Comparison of ENCODE assay signal across 11 cellular contexts in genomic region chr10:92102601-92103213, GRCh38.
"Had no signal": no experiment of that assay in that cellular context is flagged by ENCODE, and none has a peak within 500 bp of the region (broad histone marks: within the 10 kb centered on the region; RNA-seq: fewer than 3 reads in every experiment).

No MANE protein-coding gene starts in this region.

- H3K4me3 ChIP-seq: colonic mucosa, mucosa of descending colon, upper lobe of right lung had no signal

- H3K27me3 ChIP-seq: colonic mucosa, upper lobe of right lung had no signal

- H3K36me3 ChIP-seq: colonic mucosa, upper lobe of right lung had no signal

- H3K4me1 ChIP-seq: colonic mucosa had no signal

- H3K9me3 ChIP-seq: colonic mucosa, mucosa of descending colon, upper lobe of right lung had no signal

- DNase-seq: activated CD4-positive, alpha-beta T cell treated with anti-CD3 and anti-CD28 coated beads for 48 hours; activated naive CD4-positive, alpha-beta T cell treated with Interleukin-2 at 50 U/mL for 16 hours; caudate nucleus; colonic mucosa; effector CD4-positive, alpha-beta T cell; hypothalamus; mucosa of descending colon; natural killer cell; occipital lobe; stimulated activated CD4-positive, alpha-beta T cell treated with anti-CD3 and anti-CD28 coated beads, Interleukin-4, amount 100 ng/mL, for 24 hours; upper lobe of right lung had no signal

- H3K27ac ChIP-seq: colonic mucosa had no signal

- ATAC-seq: mucosa of descending colon, natural killer cell, upper lobe of right lung had no signal
